In genomic region chr3:186866095-186866494, GRCh38 we compare ENCODE assay signal across 8 cellular contexts. TPM values are rescaled to one million over a fixed set of nuclear protein-coding genes. Genes with fewer than 3 reads are reported as not detected.
"Had no signal": no experiment of that assay in that cellular context is flagged by ENCODE, and none has a peak within 500 bp of the region (broad histone marks: within the 10 kb centered on the region; RNA-seq: fewer than 3 reads in every experiment).

No MANE protein-coding gene starts in this region.

RNA-seq across cellular contexts. Expression of gene ADIPOQ, which starts 23.6 kb away (rescaled TPM):
- total RNA-seq: OCI-LY7, PC-3, PC-9, RPMI7951, SJCRH30, SJSA1, SK-MEL-5 had no signal
- polyA plus RNA-seq: SK-N-SH had no signal
